Comparison of ENCODE assay signal across 28 cellular contexts in genomic region chr7:83305027-83305426, GRCh38.
"Had no signal": no experiment of that assay in that cellular context is flagged by ENCODE, and none has a peak within 500 bp of the region (broad histone marks: within the 10 kb centered on the region; RNA-seq: fewer than 3 reads in every experiment).

No MANE protein-coding gene starts in this region.

- H3K9me3 Mint-ChIP-seq: activated CD4-positive, alpha-beta T cell treated with anti-CD3 and anti-CD28 coated beads, Interleukin-2, amount 10 ng/mL, durations not matched to agents 24 days and 14 days; activated CD8-positive, alpha-beta T cell treated with anti-CD3 and anti-CD28 coated beads for 36 hours; activated naive CD8-positive, alpha-beta T cell treated with anti-CD3 and anti-CD28 coated beads for 36 hours had no signal

- H3K27me3 Mint-ChIP-seq: activated CD4-positive, alpha-beta T cell treated with anti-CD3 and anti-CD28 coated beads, Interleukin-2, amount 10 ng/mL, durations not matched to agents 24 days and 14 days; activated CD8-positive, alpha-beta T cell treated with anti-CD3 and anti-CD28 coated beads for 36 hours; activated naive CD8-positive, alpha-beta T cell treated with anti-CD3 and anti-CD28 coated beads for 36 hours; activated T-helper 17 cell treated with anti-CD3 and anti-CD28 coated beads, Interleukin-2, amount 50 U/mL, for 72 hours had no signal

- H3K9me3 ChIP-seq: body of pancreas, breast epithelium had no signal

- FAIRE-seq: astrocyte, RCC 7860, TTC549 had no signal

- DNase-seq: activated CD4-positive, alpha-beta T cell treated with anti-CD3 and anti-CD28 coated beads, Interleukin-2, amount 10 ng/mL, durations not matched to agents 24 days and 14 days; activated CD4-positive, alpha-beta T cell treated with anti-CD3 and anti-CD28 coated beads, Interleukin-2, amount 50 U/mL, for 4 hours; activated CD8-positive, alpha-beta T cell treated with anti-CD3 and anti-CD28 coated beads for 36 hours; activated effector memory CD4-positive, alpha-beta T cell treated with anti-CD3 and anti-CD28 coated beads, Interleukin-2, amount 50 U/mL, for 16 hours; activated naive CD4-positive, alpha-beta T cell; activated naive CD4-positive, alpha-beta T cell treated with anti-CD3 and anti-CD28 coated beads, Interleukin-2, amount 50 U/mL, for 16 hours; activated naive CD8-positive, alpha-beta T cell treated with anti-CD3 and anti-CD28 coated beads for 36 hours; activated T-cell treated with anti-CD3 and anti-CD28 coated beads, Interleukin-2, amount 50 U/mL, for 1 hour; activated T-cell treated with anti-CD3 and anti-CD28 coated beads, Interleukin-2, amount 50 U/mL, for 72 hours; body of pancreas; MM.1S; NCI-H1105; NCI-H1417 treated with DMSO at 0.1 percent for 48 hours; NCI-H187 treated with DMSO at 0.1 percent for 48 hours; NCI-H2081; NCI-H345; NCI-H524 treated with DMSO at 0.1 percent for 48 hours; PC-9 had no signal

- ATAC-seq: activated CD8-positive, alpha-beta T cell treated with anti-CD3 and anti-CD28 coated beads for 36 hours; activated T-cell treated with anti-CD3 and anti-CD28 coated beads, Interleukin-2, amount 50 U/mL, for 72 hours; activated T-helper 17 cell treated with anti-CD3 and anti-CD28 coated beads, Interleukin-2, amount 50 U/mL, for 72 hours; body of pancreas; Right ventricle myocardium inferior had no signal

- H3K27ac Mint-ChIP-seq: activated CD4-positive, alpha-beta T cell treated with anti-CD3 and anti-CD28 coated beads, Interleukin-2, amount 10 ng/mL, durations not matched to agents 24 days and 14 days; activated CD8-positive, alpha-beta T cell treated with anti-CD3 and anti-CD28 coated beads for 36 hours; activated naive CD8-positive, alpha-beta T cell treated with anti-CD3 and anti-CD28 coated beads for 36 hours; activated T-cell treated with anti-CD3 and anti-CD28 coated beads, Interleukin-2, amount 50 U/mL, for 72 hours; activated T-helper 17 cell treated with anti-CD3 and anti-CD28 coated beads, Interleukin-2, amount 50 U/mL, for 72 hours; T-helper 2 cell treated with Interferon-gamma antibody and Interleukin-4, amounts not matched to agents 5 μg/mL and 100 μg/mL, for 36 hours had no signal

- H3K9ac ChIP-seq: KMS-11 had no signal

- H3K36me3 Mint-ChIP-seq: activated naive CD8-positive, alpha-beta T cell treated with anti-CD3 and anti-CD28 coated beads for 36 hours had no signal

- H3K4me3 Mint-ChIP-seq: activated CD4-positive, alpha-beta T cell treated with anti-CD3 and anti-CD28 coated beads, Interleukin-2, amount 10 ng/mL, durations not matched to agents 24 days and 14 days; activated CD8-positive, alpha-beta T cell treated with anti-CD3 and anti-CD28 coated beads for 36 hours; activated naive CD8-positive, alpha-beta T cell treated with anti-CD3 and anti-CD28 coated beads for 36 hours; activated T-cell treated with anti-CD3 and anti-CD28 coated beads, Interleukin-2, amount 50 U/mL, for 72 hours; activated T-helper 17 cell treated with anti-CD3 and anti-CD28 coated beads, Interleukin-2, amount 50 U/mL, for 72 hours; T-helper 2 cell treated with Interferon-gamma antibody and Interleukin-4, amounts not matched to agents 5 μg/mL and 100 μg/mL, for 36 hours had no signal

- H3K4me1 ChIP-seq: body of pancreas, breast epithelium had no signal

- H3K27me3 ChIP-seq: body of pancreas, breast epithelium had no signal

- H3K4me1 Mint-ChIP-seq: activated CD4-positive, alpha-beta T cell treated with anti-CD3 and anti-CD28 coated beads, Interleukin-2, amount 10 ng/mL, durations not matched to agents 24 days and 14 days; activated naive CD8-positive, alpha-beta T cell treated with anti-CD3 and anti-CD28 coated beads for 36 hours; activated T-helper 17 cell treated with anti-CD3 and anti-CD28 coated beads, Interleukin-2, amount 50 U/mL, for 72 hours had no signal

- H3K36me3 ChIP-seq: breast epithelium had no signal

- H3K4me3 ChIP-seq: body of pancreas, breast epithelium, PC-9, SK-N-MC had no signal

- H3K27ac ChIP-seq: body of pancreas, breast epithelium, KMS-11, PC-9, RWPE1, SK-N-MC had no signal

- H3K4me2 ChIP-seq: KMS-11, PC-9 had no signal

- H2AFZ ChIP-seq: PC-9 had no signal
